Comparison of ENCODE assay signal across 20 cellular contexts in genomic region chr13:111980146-111980929, GRCh38.
"Had no signal": no experiment of that assay in that cellular context is flagged by ENCODE, and none has a peak within 500 bp of the region (broad histone marks: within the 10 kb centered on the region; RNA-seq: fewer than 3 reads in every experiment).

No MANE protein-coding gene starts in this region.

- ATAC-seq: SK-N-SH treated with all-trans-retinoic acid at 6 μM for 48 hours had no signal

- FAIRE-seq: RCC 7860 had no signal

- DNase-seq: IMR-90, Karpas-422, KG1, MM.1S, NCI-H1092 treated with DMSO at 0.1 percent for 48 hours, NCI-H1436, NCI-H187, NCI-H2029, NCI-H2081 treated with DMSO at 0.1 percent for 48 hours, NCI-H2171, NCI-H226, NCI-H446, NCI-H510A, NCI-H524 treated with DMSO at 0.1 percent for 48 hours, NCI-H69, NCI-H774, RPMI8226, SHP77 had no signal
